Comparison of ENCODE assay signal across 1 cellular context in genomic region chr11:44531116-44531504, GRCh38.
TF ChIP-seq lines count a peak whose summit lies in the region.

No MANE protein-coding gene starts in this region.

TF ChIP-seq in K562, 482 proteins besides CTCF, POLR2A, EP300 and RAD21 (continued from another document):
- TF ChIP-seq E2F6 (IDR thresholded peaks at IDR 0.05; ENCODE audit: borderline replicate concordance in 1 of 2, extremely low read depth in 1 of 2, insufficient read depth in 1 of 2, insufficient read length in 1 of 2, low read depth in 1 of 2, low read length in 1 of 2, poor library complexity in 1 of 2, severe bottlenecking in 1 of 2): peak; percentile 72 to 80
- TF ChIP-seq IRF2 (CRISPR knock-in tag; IDR thresholded peaks at IDR 0.05): no peak
- TF ChIP-seq ZFX (CRISPR knock-in tag; IDR thresholded peaks at IDR 0.05): peak; percentile 57
- peak; percentile 75 for TF ChIP-seq ZNF644 (tag; IDR thresholded peaks at IDR 0.05; ENCODE audit: low read depth)
- no peak for TF ChIP-seq ZNF347 (CRISPR knock-in tag; IDR thresholded peaks at IDR 0.05; ENCODE audit: low read depth)
- no peak for TF ChIP-seq WHSC1 (IDR thresholded peaks at IDR 0.05; ENCODE audit: low read length)
- no peak for TF ChIP-seq CEBPG (CRISPR knock-in tag; IDR thresholded peaks at IDR 0.05)
- no peak for TF ChIP-seq CEBPG (tag; conservative IDR thresholded peaks at IDR 0.05 in 1 of 2, IDR thresholded peaks at IDR 0.05 in 1 of 2)
- peak in 1 of 2 experiments; percentile 62; a peak in 3 of 4 replicates for TF ChIP-seq TBL1XR1 (IDR thresholded peaks at IDR 0.05; ENCODE audit: low read length in 2 of 2)
- TF ChIP-seq ZNF609 (CRISPR knock-in tag; IDR thresholded peaks at IDR 0.05; ENCODE audit: borderline replicate concordance): no peak
- no peak for TF ChIP-seq HSF4 (CRISPR knock-in tag; IDR thresholded peaks at IDR 0.05; ENCODE audit: borderline replicate concordance)
- no peak for TF ChIP-seq USF2 (CRISPR knock-in tag; IDR thresholded peaks at IDR 0.05)
- no peak for TF ChIP-seq ZNF224 (CRISPR knock-in tag; IDR thresholded peaks at IDR 0.05)
- no peak for TF ChIP-seq RHOXF2B (CRISPR knock-in tag; conservative IDR thresholded peaks at IDR 0.05)
- no peak for TF ChIP-seq CREBBP (IDR thresholded peaks at IDR 0.05; ENCODE audit: low read depth, low read length)
- peak; percentile 76 for TF ChIP-seq DACH1 (IDR thresholded peaks at IDR 0.05; ENCODE audit: partially characterized antibody)
- peak in 1 of 2 experiments; percentile 90; a peak in 2 of 4 replicates for TF ChIP-seq ZNF639 (CRISPR knock-in tag; conservative IDR thresholded peaks at IDR 0.05 in 1 of 2, IDR thresholded peaks at IDR 0.05 in 1 of 2)
- TF ChIP-seq GTF2E2 (tag; IDR thresholded peaks at IDR 0.05): no peak
- 0 out of 2 replicates have a peak, but pooled peaks have one; percentile 71 for TF ChIP-seq RREB1 (CRISPR knock-in tag; IDR thresholded peaks at IDR 0.05)
- peak; percentile 43 for TF ChIP-seq BHLHE40 (IDR thresholded peaks at IDR 0.05; ENCODE audit: low read length)
- 0 out of 2 replicates have a peak, but pooled peaks have one; percentile 20 for TF ChIP-seq ERF (CRISPR knock-in tag; IDR thresholded peaks at IDR 0.05)
- peak; percentile 7; the same call in 1 of the 2 replicates for TF ChIP-seq CLOCK (CRISPR knock-in tag; IDR thresholded peaks at IDR 0.05; ENCODE audit: borderline replicate concordance)
- no peak for TF ChIP-seq THRAP3 (IDR thresholded peaks at IDR 0.05; ENCODE audit: borderline replicate concordance)
- no peak for TF ChIP-seq THRA (IDR thresholded peaks at IDR 0.05)
- no peak for TF ChIP-seq ZNF277 (CRISPR knock-in tag; IDR thresholded peaks at IDR 0.05; ENCODE audit: borderline replicate concordance)
- TF ChIP-seq MTA1 (IDR thresholded peaks at IDR 0.05; ENCODE audit: borderline replicate concordance): no peak
- no peak for TF ChIP-seq NONO (IDR thresholded peaks at IDR 0.05; ENCODE audit: low read depth in 2 of 2, low read length in 1 of 2)
- peak; percentile 85 for TF ChIP-seq NFIC (IDR thresholded peaks at IDR 0.05)
- TF ChIP-seq NFE2 (IDR thresholded peaks at IDR 0.05; ENCODE audit: low read depth): 0 out of 2 replicates have a peak, but pooled peaks have one; percentile 9
- TF ChIP-seq GABPA (tag; conservative IDR thresholded peaks at IDR 0.05; ENCODE audit: low read depth): no peak
